ENCODE assay signal across 8 cellular contexts in genomic region chr7:47405921-47406765, GRCh38.
DNase-seq lines count a peak whose midpoint lies in the region; ATAC-seq and TF ChIP-seq lines count a peak whose summit lies in the region.
"Had no signal": no experiment of that assay in that cellular context is flagged by ENCODE, and none has a peak within 500 bp of the region (broad histone marks: within the 10 kb centered on the region; RNA-seq: fewer than 3 reads in every experiment).

No MANE protein-coding gene starts in this region.

- peaks cover 33% of the 10 kb centered on the region for H3K36me3 Mint-ChIP-seq in mesothelial cell of epicardium

- DNase-seq in NCI-H226: peak; percentile 74
- peak; percentile 12 for DNase-seq in epithelial cell of prostate (ENCODE audit: low read depth, low spot score)
- no peak for DNase-seq in mesothelial cell of epicardium (ENCODE audit: low spot score in 2 of 2, unreplicated experiment in 2 of 2)
- DNase-seq in upper lobe of left lung: peak; percentile 86 to 93
- no peak for DNase-seq in MV-4-11 (lab: John Stamatoyannopoulos, UW)
- DNase-seq in HAP-1 (ENCODE audit: low spot score in 2 of 2): no peak
- DNase-seq: activated gamma-delta T cell treated with Interleukin-2 at 50 U/mL for 16 hours had no signal

- TF ChIP-seq POLR2A in upper lobe of left lung (IDR thresholded peaks at IDR 0.05): no peak

- H3K27ac Mint-ChIP-seq in mesothelial cell of epicardium: peak overlapping the region; percentile 68

- no peaks in the 10 kb centered on the region for H3K9me3 ChIP-seq in upper lobe of left lung
- no peaks in the 10 kb centered on the region for H3K9me3 ChIP-seq in HAP-1

- H3K4me3 ChIP-seq in upper lobe of left lung (peak overlapping the region in 2 of 4 donors; percentile 19), HAP-1 (no peak overlapping the region)

- peak; percentile 73 to 84 for ATAC-seq in upper lobe of left lung (ENCODE audit: low FRiP score in 2 of 2)
- ATAC-seq in GM19452 (IDR thresholded peaks at IDR 0.05; ENCODE audit: unreplicated experiment): no peak

- no peaks in the 10 kb centered on the region for H3K9me3 Mint-ChIP-seq in mesothelial cell of epicardium

- TF ChIP-seq CTCF in mesothelial cell of epicardium (IDR thresholded peaks at IDR 0.05; ENCODE audit: unreplicated experiment) (no peak), upper lobe of left lung (IDR thresholded peaks at IDR 0.05) (no peak)

- no peak overlapping the region for H3K27ac ChIP-seq in epithelial cell of prostate
- H3K27ac ChIP-seq in upper lobe of left lung: peak overlapping the region; percentile 47 to 77 (median 71)

- peaks cover 33% of the 10 kb centered on the region for H3K4me1 Mint-ChIP-seq in mesothelial cell of epicardium

- H3K27me3 Mint-ChIP-seq in mesothelial cell of epicardium (ENCODE audit: low read depth): no peaks in the 10 kb centered on the region

- 45 to 66% methylated on average over 12 to 13 of the region's 13 CpGs for WGBS in upper lobe of left lung, 2 donors

- H3K4me1 ChIP-seq in upper lobe of left lung (peaks cover 18 to 59% (median 30%) of the 10 kb centered on the region in 4 donors), HAP-1 (no peaks in the 10 kb centered on the region)

- no peak overlapping the region for H3K4me3 Mint-ChIP-seq in mesothelial cell of epicardium

- in situ Hi-C loops in HAP-1 (cut with MboI; ENCODE audit: low sequenced_read_pairs): no loop called here

- peak in 2 of 4 donors; percentile 2 to 49 for TF ChIP-seq EP300 in upper lobe of left lung (IDR thresholded peaks at IDR 0.05)

- peaks cover 0 to 19% (median 4%) of the 10 kb centered on the region in 4 donors for H3K36me3 ChIP-seq in upper lobe of left lung
- peaks cover 24% of the 10 kb centered on the region for H3K36me3 ChIP-seq in HAP-1 (replicated peaks)

- no peaks in the 10 kb centered on the region for H3K27me3 ChIP-seq in upper lobe of left lung
- H3K27me3 ChIP-seq in HAP-1 (ENCODE audit: low read depth): no peaks in the 10 kb centered on the region

Comparison
In these comparisons a context has a peak if more than half of its experiments do, and no peak if none do; other contexts are left out.
1. DNase-seq: peak in NCI-H226 (single experiment), epithelial cell of prostate (single experiment) and upper lobe of left lung (2 of 2); none in mesothelial cell of epicardium (0 of 2), MV-4-11 (single experiment) and HAP-1 (0 of 2).